ENCODE assay signal across 8 cellular contexts in the genomic region with DNA sequence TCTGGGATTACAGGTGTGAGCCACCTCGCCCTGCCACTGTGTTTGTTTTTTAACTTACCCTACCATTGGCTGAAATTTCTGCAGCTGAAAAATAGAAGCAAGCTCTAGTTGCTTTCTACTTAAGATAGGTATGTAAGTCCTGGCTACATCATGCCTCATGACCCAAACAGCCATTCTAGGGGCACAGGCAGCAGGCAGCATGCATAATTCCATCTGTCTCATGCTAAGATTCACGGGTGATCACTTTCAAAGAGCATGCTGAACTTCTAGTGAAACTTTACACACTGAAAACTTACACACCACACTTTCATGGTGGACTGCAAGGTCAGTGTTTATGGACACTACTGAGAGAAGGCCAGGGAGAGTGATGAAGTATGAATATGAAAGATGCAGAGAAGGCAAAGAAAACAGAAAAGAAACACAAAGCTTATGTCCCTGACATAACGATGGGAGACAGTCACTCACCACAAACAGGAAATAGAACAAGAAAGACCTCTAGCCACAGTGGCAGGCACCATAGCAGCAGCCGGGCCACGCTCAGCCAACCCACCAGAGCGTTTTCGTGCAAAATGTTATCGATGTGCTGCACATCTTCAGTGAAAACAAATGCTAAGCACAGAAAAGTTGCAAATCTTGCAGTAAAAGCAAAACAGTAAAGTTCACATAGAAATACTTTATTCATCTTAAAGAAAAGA.
DNase-seq lines count a peak whose midpoint lies in the region; ATAC-seq lines count a peak whose summit lies in the region.

No MANE protein-coding gene starts in this region.

- in situ Hi-C loops in ACHN (cut with HindIII; ENCODE audit: low pct_ligation_motif_present, low pct_unique_long_range_greater_than_20kb, low sequenced_read_pairs): no loop called here

- peak; percentile 53 for ATAC-seq in GM19324 (IDR thresholded peaks at IDR 0.05; ENCODE audit: low FRiP score, unreplicated experiment)
- no peak for ATAC-seq in GM18861 (IDR thresholded peaks at IDR 0.05; ENCODE audit: unreplicated experiment)
- no peak for ATAC-seq in HG03175 (IDR thresholded peaks at IDR 0.05; ENCODE audit: unreplicated experiment)
- ATAC-seq in GM21825 (IDR thresholded peaks at IDR 0.05; ENCODE audit: unreplicated experiment): no peak

- DNase-seq in Kasumi-1 (lab: John Stamatoyannopoulos, UW) (peak; percentile 63 to 70), activated T-cell treated with anti-CD3 and anti-CD28 coated beads for 48 hours (ENCODE audit: low read depth) (peak; percentile 5), ACHN (no peak)
- peak in 2 of 3 donors; percentile 6 to 17 for DNase-seq in stimulated activated CD4-positive, alpha-beta T cell treated with anti-CD3 and anti-CD28 coated beads, TNF-alpha, amount 100 ng/mL, for 1 hour (ENCODE audit: low read depth in 3 of 3, low spot score in 1 of 3)
